In genomic region chr17:29699283-29699682, GRCh38 we compare ENCODE assay signal across 13 cellular contexts.
DNase-seq lines count a peak whose midpoint lies in the region; ATAC-seq and TF ChIP-seq lines count a peak whose summit lies in the region.
"Had no signal": no experiment of that assay in that cellular context is flagged by ENCODE, and none has a peak within 500 bp of the region (broad histone marks: within the 10 kb centered on the region; RNA-seq: fewer than 3 reads in every experiment).

No MANE protein-coding gene starts in this region.

- peak overlapping the region; percentile 6 for H3K27ac Mint-ChIP-seq in T-helper 17 cell
- peak overlapping the region; percentile 83 for H3K27ac Mint-ChIP-seq in nephron progenitor cell
- H3K27ac Mint-ChIP-seq: activated T-helper 2 cell treated with anti-CD3 and anti-CD28 coated beads, Interferon-gamma antibody, Interleukin-2, Interleukin-4, amounts not matched to agents 10 μg/mL and 5 μg/mL and 100 μg/mL, durations not matched to agents 14 hours and 24 hours and 36 hours had no signal

- H3K4me3 Mint-ChIP-seq in T-helper 17 cell: no peak overlapping the region
- no peak overlapping the region for H3K4me3 Mint-ChIP-seq in nephron progenitor cell

- no peak for ATAC-seq in T-helper 17 cell
- peak; percentile 27 to 66 for ATAC-seq in left cardiac atrium
- ATAC-seq in GM18502 (IDR thresholded peaks at IDR 0.05; ENCODE audit: poor library complexity, unreplicated experiment): no peak

- H3K9me3 Mint-ChIP-seq in nephron progenitor cell: no peaks in the 10 kb centered on the region
- H3K9me3 Mint-ChIP-seq: activated T-helper 2 cell treated with anti-CD3 and anti-CD28 coated beads, Interferon-gamma antibody, Interleukin-2, Interleukin-4, amounts not matched to agents 10 μg/mL and 5 μg/mL and 100 μg/mL, durations not matched to agents 14 hours and 24 hours and 36 hours had no signal

- H3K9me3 ChIP-seq in T-helper 17 cell (ENCODE audit: control insufficient read depth, low read length, poor library complexity, severe bottlenecking): no peaks in the 10 kb centered on the region

- H3K27me3 Mint-ChIP-seq in T-helper 17 cell: no peaks in the 10 kb centered on the region
- H3K27me3 Mint-ChIP-seq in nephron progenitor cell (ENCODE audit: low read depth, poor library complexity): no peaks in the 10 kb centered on the region

- TF ChIP-seq CTCF in AG10803 (conservative IDR thresholded peaks at IDR 0.05; ENCODE audit: low read length) (no peak), nephron progenitor cell (IDR thresholded peaks at IDR 0.05) (no peak)

- H3K4me3 ChIP-seq in AG10803 (ENCODE audit: low read length): no peak overlapping the region

- intact Hi-C loops in left cardiac atrium (cut with DNase I): no loop called here

- H3K4me1 Mint-ChIP-seq in T-helper 17 cell (peaks cover 9% of the 10 kb centered on the region), nephron progenitor cell (peaks cover 21% of the 10 kb centered on the region)

- DNase-seq in AG10803 (ENCODE audit: low read depth) (peak; percentile 21), T-helper 17 cell (no peak), left cardiac atrium (no peak), nephron progenitor cell (no peak), SK-N-DZ (ENCODE audit: low spot score) (no peak), NCI-H1930 (lab: John Stamatoyannopoulos, UW) (no peak), LoVo (ENCODE audit: low spot score) (no peak)
- DNase-seq: AML-193; effector CD4-positive, alpha-beta T cell; NCI-H1105; retina had no signal

- H3K36me3 Mint-ChIP-seq in T-helper 17 cell (ENCODE audit: low read depth) (peaks cover 14% of the 10 kb centered on the region), nephron progenitor cell (ENCODE audit: low read depth) (peaks cover 13% of the 10 kb centered on the region)

Comparison
In these comparisons a context has a peak if more than half of its experiments do, and no peak if none do; other contexts are left out.
1. ATAC-seq: peak in left cardiac atrium (2 of 2); none in T-helper 17 cell (single experiment) and GM18502 (single experiment).